ENCODE assay signal across 8 cellular contexts in the genomic region with DNA sequence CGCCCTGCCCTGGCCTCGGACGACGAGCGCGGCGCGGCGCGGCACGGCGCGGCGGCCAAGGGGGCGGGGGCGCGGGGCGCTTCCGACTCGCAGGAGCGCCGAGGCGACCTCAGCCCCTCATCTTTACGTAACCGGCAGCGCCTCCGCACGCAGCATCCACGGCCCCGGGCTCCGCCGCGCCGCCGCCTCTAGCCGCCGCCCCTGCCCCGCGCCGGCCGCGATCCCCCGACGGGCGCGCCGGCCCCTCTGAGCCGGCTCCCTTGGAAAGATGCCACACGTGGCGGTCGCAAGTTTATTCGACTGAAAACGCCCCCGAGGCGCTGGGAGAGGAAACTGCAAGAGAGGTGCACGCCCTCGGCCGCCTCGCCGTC. TPM values are rescaled to one million over a fixed set of nuclear protein-coding genes. Genes with fewer than 3 reads are reported as not detected.
A peak's percentile ranks its signal among the peaks of the same experiment; 100 is the strongest.
DNase-seq lines count a peak whose midpoint lies in the region; ATAC-seq and TF ChIP-seq lines count a peak whose summit lies in the region.

No MANE protein-coding gene starts in this region.

- peaks cover 11% of the 10 kb centered on the region for H3K27me3 Mint-ChIP-seq in type B pancreatic cell

- peak overlapping the region; percentile 34 for H3K18ac ChIP-seq in mesendoderm (ENCODE audit: low read length)

- no peaks in the 10 kb centered on the region for H3K36me3 Mint-ChIP-seq in type B pancreatic cell

- no peak overlapping the region for H2BK5ac ChIP-seq in mesendoderm (ENCODE audit: low read length)

- H3K4me3 ChIP-seq in SK-N-MC (peak overlapping the region; percentile 98), mesendoderm (ENCODE audit: low read length) (peak overlapping the region; percentile 10)

- peak overlapping the region; percentile 99 for H3K4me3 Mint-ChIP-seq in type B pancreatic cell

- H3K9ac ChIP-seq in SK-N-MC (ENCODE audit: insufficient read length) = peak overlapping the region; percentile 81
- H3K9ac ChIP-seq in mesendoderm (ENCODE audit: low read length) = peak overlapping the region; percentile 46

- no peak overlapping the region for H3K4ac ChIP-seq in mesendoderm (ENCODE audit: low read depth, low read length)

- peak overlapping the region; percentile 100 for H3K27ac Mint-ChIP-seq in type B pancreatic cell

- no peak for TF ChIP-seq CTCF in type B pancreatic cell (conservative IDR thresholded peaks at IDR 0.05)

- no peak overlapping the region for H2BK120ac ChIP-seq in mesendoderm (ENCODE audit: low read depth, low read length)

- peak overlapping the region; percentile 52 for H3K56ac ChIP-seq in mesendoderm (ENCODE audit: low read length)

- no peak overlapping the region for H4K8ac ChIP-seq in mesendoderm (ENCODE audit: low read depth, low read length)

- peaks cover 31% of the 10 kb centered on the region for H3K4me1 Mint-ChIP-seq in type B pancreatic cell (ENCODE audit: unreplicated experiment)

- no peaks in the 10 kb centered on the region for H3K79me2 ChIP-seq in mesendoderm (ENCODE audit: control insufficient read depth, insufficient read depth, low read length)

- peak overlapping the region; percentile 80 for H3K23ac ChIP-seq in mesendoderm (ENCODE audit: low read length)

- DNase-seq in CD1c-positive myeloid dendritic cell (ENCODE audit: extremely low spot score) (peak; percentile 83), SK-N-MC (ENCODE audit: low read depth, low spot score) (no peak), dermis blood vessel endothelial cell (peak; percentile 81), mesendoderm (peak; percentile 72), type B pancreatic cell (ENCODE audit: extremely low spot score, unreplicated experiment) (peak; percentile 79), foreskin melanocyte (no peak)

- peak; percentile 25 for ATAC-seq in GM18867 (IDR thresholded peaks at IDR 0.05; ENCODE audit: unreplicated experiment)
- ATAC-seq in HG03060 (IDR thresholded peaks at IDR 0.05; ENCODE audit: low read depth, unreplicated experiment) = peak; percentile 14

- no peak overlapping the region for H2AK5ac ChIP-seq in mesendoderm (ENCODE audit: low read length)

- H3K27me3 ChIP-seq in mesendoderm (ENCODE audit: insufficient read depth, low read length, poor library complexity) = peaks cover 9% of the 10 kb centered on the region

- peak overlapping the region; percentile 98 for H3K27ac ChIP-seq in SK-N-MC
- H3K27ac ChIP-seq in mesendoderm (ENCODE audit: low read depth, low read length) = no peak overlapping the region

- no peak overlapping the region for H2BK15ac ChIP-seq in mesendoderm (replicated peaks; ENCODE audit: low read depth)

- no peaks in the 10 kb centered on the region for H3K79me1 ChIP-seq in mesendoderm (ENCODE audit: low read length)

- no peaks in the 10 kb centered on the region for H3K9me3 ChIP-seq in SK-N-MC (ENCODE audit: low read depth, low read length)

- H4K5ac ChIP-seq in mesendoderm (ENCODE audit: low read length) = no peak overlapping the region

- H3K36me3 ChIP-seq in SK-N-MC (ENCODE audit: insufficient read depth, low read length) (no peaks in the 10 kb centered on the region), mesendoderm (ENCODE audit: control insufficient read depth, insufficient read depth, low read length) (no peaks in the 10 kb centered on the region)

- no peaks in the 10 kb centered on the region for H3K9me3 Mint-ChIP-seq in type B pancreatic cell

- no peaks in the 10 kb centered on the region for H3K4me1 ChIP-seq in mesendoderm (ENCODE audit: control insufficient read depth, low read depth, low read length)

- peak overlapping the region; percentile 94 for H3K4me2 ChIP-seq in mesendoderm (ENCODE audit: low read length)

- no CpG with 5 or more reads among the region's 60 CpGs for WGBS in mesendoderm (ENCODE audit: extremely low coverage, insufficient coverage, low lambda C conversion rate)

RNA-seq across cellular contexts. Expression of a gene that starts 1.0 kb away (rescaled TPM):
- total RNA-seq in dermis blood vessel endothelial cell (31.0 and 38.8 TPM in 2 replicates), type B pancreatic cell (ENCODE audit: low replicate concordance) (16.7 and 21.6 TPM in 2 replicates)
- 0.15 TPM for polyA plus RNA-seq in mesendoderm (2013, experiment 1 of 2)
- 0.17 TPM for polyA plus RNA-seq in mesendoderm (2013, experiment 2 of 2)

Comparison
In these comparisons a context has a peak if more than half of its experiments do, and no peak if none do; other contexts are left out.
1. DNase-seq: peak in CD1c-positive myeloid dendritic cell (single experiment), dermis blood vessel endothelial cell (single experiment), mesendoderm (single experiment) and type B pancreatic cell (single experiment); none in SK-N-MC (single experiment) and foreskin melanocyte (single experiment).